19 cellular contexts compared by ENCODE assay signal in the genomic region with DNA sequence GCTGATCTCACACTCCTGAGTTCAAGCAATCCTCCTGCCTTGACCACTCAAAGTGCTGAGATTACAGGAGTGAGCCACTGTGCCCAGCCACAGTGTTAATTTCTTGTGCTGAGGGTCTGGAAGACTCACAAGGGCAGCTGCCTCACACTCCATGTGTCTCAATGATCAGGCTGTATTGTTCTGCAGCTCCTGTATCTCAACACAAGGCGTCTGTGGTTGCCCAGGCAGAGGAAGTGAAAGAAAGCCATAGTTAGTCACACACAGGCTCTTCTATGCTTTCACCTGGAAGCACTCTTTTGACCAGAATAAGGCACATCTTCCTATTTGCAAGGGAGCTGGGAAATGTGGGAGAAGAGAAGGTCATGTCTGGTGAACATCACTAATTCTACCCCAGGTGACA.
DNase-seq lines count a peak whose midpoint lies in the region; ATAC-seq, FAIRE-seq and TF ChIP-seq lines count a peak whose summit lies in the region.
"Had no signal": no experiment of that assay in that cellular context is flagged by ENCODE, and none has a peak within 500 bp of the region (broad histone marks: within the 10 kb centered on the region; RNA-seq: fewer than 3 reads in every experiment).

No MANE protein-coding gene starts in this region.

- no peak overlapping the region for H3K4me2 ChIP-seq in A549
- H3K4me2 ChIP-seq: neural progenitor cell had no signal

- intact Hi-C loops in lower lobe of right lung (cut with DNase I): no loop called here

- no peaks in the 10 kb centered on the region for H3K9me3 Mint-ChIP-seq in activated CD8-positive, alpha-beta T cell treated with anti-CD3 and anti-CD28 coated beads, Interleukin-2, amount 10 ng/mL, durations not matched to agents 7 days and 5 days (ENCODE audit: insufficient read depth)
- H3K9me3 Mint-ChIP-seq: CD14-positive monocyte; neural progenitor cell; stimulated activated naive CD8-positive, alpha-beta T cell treated with anti-CD3 and anti-CD28 coated beads, Interleukin-15, Interleukin-2, amounts not matched to agents 100 ng/mL and 50 ng/mL, for 24 hours had no signal

- H3K27me3 Mint-ChIP-seq in activated CD8-positive, alpha-beta T cell treated with anti-CD3 and anti-CD28 coated beads, Interleukin-2, amount 10 ng/mL, durations not matched to agents 7 days and 5 days (ENCODE audit: low read depth): no peaks in the 10 kb centered on the region

- H3K27ac ChIP-seq in A549 (no peak overlapping the region), lower lobe of right lung (no peak overlapping the region)
- H3K27ac ChIP-seq: cardiac muscle cell, neural progenitor cell, WERI-Rb-1 had no signal

- no peaks in the 10 kb centered on the region for H3K4me1 Mint-ChIP-seq in activated CD8-positive, alpha-beta T cell treated with anti-CD3 and anti-CD28 coated beads, Interleukin-2, amount 10 ng/mL, durations not matched to agents 7 days and 5 days (ENCODE audit: low read depth)
- H3K4me1 Mint-ChIP-seq: neural progenitor cell had no signal

- no peaks in the 10 kb centered on the region for H3K9me3 ChIP-seq in A549
- H3K9me3 ChIP-seq in lower lobe of right lung: no peaks in the 10 kb centered on the region

- DNase-seq in A549 (ENCODE audit: low read depth in 1 of 2, low spot score in 1 of 2) (no peak), MV-4-11 (lab: John Stamatoyannopoulos, UW) (peak; percentile 90), GM12892 (ENCODE audit: insufficient read length) (no peak), lower lobe of right lung (no peak)
- DNase-seq in activated CD8-positive, alpha-beta T cell treated with anti-CD3 and anti-CD28 coated beads, Interleukin-2, amount 10 ng/mL, durations not matched to agents 7 days and 5 days: no peak
- DNase-seq in activated CD4-positive, alpha-beta T cell treated with anti-CD3 and anti-CD28 coated beads, Interleukin-2, amount 50 U/mL, for 1 hour: no peak
- DNase-seq: DMS53; effector CD8-positive, alpha-beta T cell; mesendoderm; NCI-H2029; WERI-Rb-1 had no signal

- H3K27me3 ChIP-seq in lower lobe of right lung (ENCODE audit: low read depth): peaks cover 9% of the 10 kb centered on the region
- H3K27me3 ChIP-seq: neural progenitor cell had no signal

- no peak overlapping the region for H3K27ac Mint-ChIP-seq in activated CD8-positive, alpha-beta T cell treated with anti-CD3 and anti-CD28 coated beads, Interleukin-2, amount 10 ng/mL, durations not matched to agents 7 days and 5 days
- H3K27ac Mint-ChIP-seq: CD14-positive monocyte; neural progenitor cell; stimulated activated naive CD8-positive, alpha-beta T cell treated with anti-CD3 and anti-CD28 coated beads, Interleukin-15, Interleukin-2, amounts not matched to agents 100 ng/mL and 50 ng/mL, for 24 hours had no signal

- H3K4me1 ChIP-seq in A549: no peaks in the 10 kb centered on the region
- H3K4me1 ChIP-seq in lower lobe of right lung: no peaks in the 10 kb centered on the region
- H3K4me1 ChIP-seq: neural progenitor cell had no signal

- TF ChIP-seq POLR2A in A549 (IDR thresholded peaks at IDR 0.05; ENCODE audit: low read length) (no peak), GM12892 (IDR thresholded peaks at IDR 0.05; ENCODE audit: low read depth, low read length) (no peak)

- H3K36me3 Mint-ChIP-seq in activated CD8-positive, alpha-beta T cell treated with anti-CD3 and anti-CD28 coated beads, Interleukin-2, amount 10 ng/mL, durations not matched to agents 7 days and 5 days (ENCODE audit: low read depth): no peaks in the 10 kb centered on the region
- H3K36me3 Mint-ChIP-seq: CD14-positive monocyte, neural progenitor cell had no signal

- no peak for TF ChIP-seq RAD21 in A549 (conservative IDR thresholded peaks at IDR 0.05 in 1 of 2, IDR thresholded peaks at IDR 0.05 in 1 of 2)

- H3K36me3 ChIP-seq in lower lobe of right lung: no peaks in the 10 kb centered on the region
- H3K36me3 ChIP-seq: cardiac muscle cell, neural progenitor cell, WERI-Rb-1 had no signal

- ATAC-seq in A549 (peak in 1 of 2 experiments; percentile 54; a peak in 3 of 6 replicates), GM18870 (IDR thresholded peaks at IDR 0.05; ENCODE audit: unreplicated experiment) (peak; percentile 63), HG02763 (IDR thresholded peaks at IDR 0.05; ENCODE audit: unreplicated experiment) (peak; percentile 44), lower lobe of right lung (no peak)
- ATAC-seq in activated CD8-positive, alpha-beta T cell treated with anti-CD3 and anti-CD28 coated beads, Interleukin-2, amount 10 ng/mL, durations not matched to agents 7 days and 5 days: no peak
- ATAC-seq: Panc1 had no signal

- no peak for TF ChIP-seq CTCF in A549 (IDR thresholded peaks at IDR 0.05)
- no peak for TF ChIP-seq CTCF in lower lobe of right lung (IDR thresholded peaks at IDR 0.05)

- WGBS in A549 (ENCODE audit: missing lambda C conversion rate): 4% methylated on average over 1 of the region's 1 CpG

- POLR2A ChIA-PET in A549 (lab: Yijun Ruan, JAX): no interaction called here
- POLR2A ChIA-PET in activated CD8-positive, alpha-beta T cell treated with anti-CD3 and anti-CD28 coated beads, Interleukin-2, amount 10 ng/mL, durations not matched to agents 7 days and 5 days (lab: Charles Lee): no interaction called here

- H3K4me3 ChIP-seq in A549 (no peak overlapping the region), lower lobe of right lung (no peak overlapping the region)
- H3K4me3 ChIP-seq: cardiac muscle cell, neural progenitor cell had no signal

- CTCF ChIA-PET in A549 (lab: Yijun Ruan, JAX): interaction anchor here (0.9 to 5.5 kb wide), 5 partner anchors 10 to 1569 kb away, joined by 3 to 69 read pairs (median 4); no protein-coding TSS in a partner anchor
- CTCF ChIA-PET in activated CD8-positive, alpha-beta T cell treated with anti-CD3 and anti-CD28 coated beads, Interleukin-2, amount 10 ng/mL, durations not matched to agents 7 days and 5 days (lab: Charles Lee): interaction anchor here (1.0 to 1.3 kb wide), 2 partner anchors 14 kb away, joined by 3 to 6 read pairs; no protein-coding TSS in a partner anchor

- no peak overlapping the region for H3K4me3 Mint-ChIP-seq in activated CD8-positive, alpha-beta T cell treated with anti-CD3 and anti-CD28 coated beads, Interleukin-2, amount 10 ng/mL, durations not matched to agents 7 days and 5 days
- H3K4me3 Mint-ChIP-seq: CD14-positive monocyte; neural progenitor cell; stimulated activated naive CD8-positive, alpha-beta T cell treated with anti-CD3 and anti-CD28 coated beads, Interleukin-15, Interleukin-2, amounts not matched to agents 100 ng/mL and 50 ng/mL, for 24 hours had no signal

- FAIRE-seq in A549 (lab: Jason Lieb, UNC) (peak; percentile 23), GM12892 (lab: Jason Lieb, UNC) (no peak)
- FAIRE-seq: islet of Langerhans had no signal

- TF ChIP-seq EP300 in A549 (IDR thresholded peaks at IDR 0.05): no peak

TF ChIP-seq in A549, 52 proteins besides CTCF, POLR2A, EP300 and RAD21:
- TF ChIP-seq NR3C1 (IDR thresholded peaks at IDR 0.05): no peak
- TF ChIP-seq, protein P1, sequence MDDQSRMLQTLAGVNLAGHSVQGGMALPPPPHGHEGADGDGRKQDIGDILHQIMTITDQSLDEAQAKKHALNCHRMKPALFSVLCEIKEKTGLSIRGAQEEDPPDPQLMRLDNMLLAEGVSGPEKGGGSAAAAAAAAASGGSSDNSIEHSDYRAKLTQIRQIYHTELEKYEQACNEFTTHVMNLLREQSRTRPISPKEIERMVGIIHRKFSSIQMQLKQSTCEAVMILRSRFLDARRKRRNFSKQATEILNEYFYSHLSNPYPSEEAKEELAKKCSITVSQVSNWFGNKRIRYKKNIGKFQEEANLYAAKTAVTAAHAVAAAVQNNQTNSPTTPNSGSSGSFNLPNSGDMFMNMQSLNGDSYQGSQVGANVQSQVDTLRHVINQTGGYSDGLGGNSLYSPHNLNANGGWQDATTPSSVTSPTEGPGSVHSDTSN (IDR thresholded peaks at IDR 0.05): no peak
- TF ChIP-seq CHD2 (IDR thresholded peaks at IDR 0.05; ENCODE audit: low read length, partially characterized antibody): no peak

Comparison
In these comparisons a context has a peak if more than half of its experiments do, and no peak if none do; other contexts are left out.
1. ATAC-seq: peak in GM18870 (single experiment) and HG02763 (single experiment); none in lower lobe of right lung (0 of 2) and activated CD8-positive, alpha-beta T cell treated with anti-CD3 and anti-CD28 coated beads, Interleukin-2, amount 10 ng/mL, durations not matched to agents 7 days and 5 days (single experiment).